18 cellular contexts compared by ENCODE assay signal in the genomic region with DNA sequence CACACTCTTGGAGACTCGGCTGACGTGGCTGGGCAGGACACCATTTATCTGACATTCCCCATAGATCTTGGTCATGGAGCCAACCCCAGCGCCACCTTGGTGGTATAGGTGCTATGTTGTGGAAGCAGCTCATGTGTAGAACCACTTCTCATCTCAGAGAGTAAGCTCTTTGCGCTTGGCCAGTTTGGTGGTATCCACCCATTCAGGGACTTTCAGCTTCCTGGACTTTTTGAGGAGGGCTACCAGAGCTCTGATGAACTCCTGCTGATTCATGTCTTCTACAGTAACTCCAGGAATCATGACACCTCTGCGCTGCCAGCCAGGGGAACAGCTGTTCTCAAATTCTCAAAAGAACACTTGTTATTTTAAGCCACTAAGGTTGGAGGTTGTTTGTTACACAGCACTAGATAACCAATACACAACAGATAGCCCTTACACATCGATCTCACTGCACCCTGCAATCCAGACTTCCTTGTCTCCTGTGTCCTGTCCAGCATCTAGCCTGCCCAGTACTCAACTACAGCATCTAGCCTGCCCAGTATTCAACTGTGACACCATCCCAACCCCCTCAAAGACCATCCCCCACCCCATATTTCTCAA.
DNase-seq lines count a peak whose midpoint lies in the region; ATAC-seq and TF ChIP-seq lines count a peak whose summit lies in the region.
"Had no signal": no experiment of that assay in that cellular context is flagged by ENCODE, and none has a peak within 500 bp of the region (broad histone marks: within the 10 kb centered on the region; RNA-seq: fewer than 3 reads in every experiment).

No MANE protein-coding gene starts in this region.

- H3K27me3 Mint-ChIP-seq in activated naive CD8-positive, alpha-beta T cell = no peaks in the 10 kb centered on the region
- no peaks in the 10 kb centered on the region for H3K27me3 Mint-ChIP-seq in activated naive CD8-positive, alpha-beta T cell treated with anti-CD3 and anti-CD28 coated beads, Interleukin-2, amount 50 U/mL, for 24 hours
- no peaks in the 10 kb centered on the region for H3K27me3 Mint-ChIP-seq in IgD-negative memory B cell
- peaks cover 0 to 1% of the 10 kb centered on the region in 2 donors for H3K27me3 Mint-ChIP-seq in effector memory CD8-positive, alpha-beta T cell
- no peaks in the 10 kb centered on the region for H3K27me3 Mint-ChIP-seq in stimulated activated naive B cell treated with anti-CD40 and anti-IgM and Interleukin-4, amounts not matched to agents 10 μg/mL and 1 μg/mL and 100 μg/mL, for 72 hours
- H3K27me3 Mint-ChIP-seq in natural killer cell (ENCODE audit: low read depth in 2 of 2) = no peaks in the 10 kb centered on the region

- peak overlapping the region; percentile 41 for H3K4me3 Mint-ChIP-seq in activated naive CD8-positive, alpha-beta T cell
- no peak overlapping the region for H3K4me3 Mint-ChIP-seq in activated naive CD8-positive, alpha-beta T cell treated with anti-CD3 and anti-CD28 coated beads, Interleukin-2, amount 50 U/mL, for 24 hours
- H3K4me3 Mint-ChIP-seq in IgD-negative memory B cell (peak overlapping the region in 2 of 4 donors; percentile 40 to 47), natural killer cell (no peak overlapping the region)
- no peak overlapping the region for H3K4me3 Mint-ChIP-seq in effector memory CD8-positive, alpha-beta T cell
- H3K4me3 Mint-ChIP-seq in stimulated activated naive B cell treated with anti-CD40 and anti-IgM and Interleukin-4, amounts not matched to agents 10 μg/mL and 1 μg/mL and 100 μg/mL, for 72 hours = no peak overlapping the region

- DNase-seq in activated naive CD8-positive, alpha-beta T cell treated with anti-CD3 and anti-CD28 coated beads, Interleukin-2, amount 50 U/mL, for 24 hours = no peak
- no peak for DNase-seq in effector memory CD8-positive, alpha-beta T cell
- DNase-seq in stimulated activated naive B cell treated with anti-CD40 and anti-IgM and Interleukin-4, amounts not matched to agents 10 μg/mL and 1 μg/mL and 100 μg/mL, for 72 hours = no peak
- DNase-seq in natural killer cell (no peak), cerebellar cortex (ENCODE audit: low spot score) (no peak)
- DNase-seq: Calu3, KG1, NCI-H1048, NCI-H1417, NCI-H1694, NCI-H2029 treated with DMSO at 0.1 percent for 48 hours, NCI-H526 treated with DMSO at 0.1 percent for 48 hours, PC-9, Right ventricle myocardium superior, RPMI8226 had no signal

- intact Hi-C loops in natural killer cell (cut with micrococcal nuclease) = no loop called here

- no peak for ATAC-seq in activated naive CD8-positive, alpha-beta T cell treated with anti-CD3 and anti-CD28 coated beads, Interleukin-2, amount 50 U/mL, for 24 hours
- no peak for ATAC-seq in effector memory CD8-positive, alpha-beta T cell (replicated peaks)
- no peak for ATAC-seq in stimulated activated naive B cell treated with anti-CD40 and anti-IgM and Interleukin-4, amounts not matched to agents 10 μg/mL and 1 μg/mL and 100 μg/mL, for 72 hours (replicated peaks)
- ATAC-seq in natural killer cell (no peak), GM21390 (IDR thresholded peaks at IDR 0.05; ENCODE audit: unreplicated experiment) (no peak)

- H3K9me3 Mint-ChIP-seq in activated naive CD8-positive, alpha-beta T cell (ENCODE audit: low read depth) = no peaks in the 10 kb centered on the region
- H3K9me3 Mint-ChIP-seq in activated naive CD8-positive, alpha-beta T cell treated with anti-CD3 and anti-CD28 coated beads, Interleukin-2, amount 50 U/mL, for 24 hours = no peaks in the 10 kb centered on the region
- H3K9me3 Mint-ChIP-seq in IgD-negative memory B cell (peaks cover 0 to 11% (median 3%) of the 10 kb centered on the region in 3 donors), natural killer cell (no peaks in the 10 kb centered on the region)
- H3K9me3 Mint-ChIP-seq in effector memory CD8-positive, alpha-beta T cell = no peaks in the 10 kb centered on the region
- H3K9me3 Mint-ChIP-seq in stimulated activated naive B cell treated with anti-CD40 and anti-IgM and Interleukin-4, amounts not matched to agents 10 μg/mL and 1 μg/mL and 100 μg/mL, for 72 hours = peaks cover 6 to 10% of the 10 kb centered on the region in 2 donors

- peaks cover 30% of the 10 kb centered on the region for H3K4me1 Mint-ChIP-seq in activated naive CD8-positive, alpha-beta T cell (ENCODE audit: low read depth)
- H3K4me1 Mint-ChIP-seq in activated naive CD8-positive, alpha-beta T cell treated with anti-CD3 and anti-CD28 coated beads, Interleukin-2, amount 50 U/mL, for 24 hours = peaks cover 15% of the 10 kb centered on the region
- H3K4me1 Mint-ChIP-seq in IgD-negative memory B cell = peaks cover 41 to 45% (median 43%) of the 10 kb centered on the region in 3 donors
- peaks cover 19 to 23% of the 10 kb centered on the region in 2 donors for H3K4me1 Mint-ChIP-seq in effector memory CD8-positive, alpha-beta T cell (ENCODE audit: low read depth in 2 of 2)
- H3K4me1 Mint-ChIP-seq in stimulated activated naive B cell treated with anti-CD40 and anti-IgM and Interleukin-4, amounts not matched to agents 10 μg/mL and 1 μg/mL and 100 μg/mL, for 72 hours = peaks cover 20 to 23% of the 10 kb centered on the region in 2 donors
- peaks cover 7 to 10% of the 10 kb centered on the region in 2 donors for H3K4me1 Mint-ChIP-seq in natural killer cell

- no peak for TF ChIP-seq CTCF in natural killer cell (IDR thresholded peaks at IDR 0.05)

- H3K36me3 Mint-ChIP-seq in activated naive CD8-positive, alpha-beta T cell = peaks cover 4% of the 10 kb centered on the region
- no peaks in the 10 kb centered on the region for H3K36me3 Mint-ChIP-seq in activated naive CD8-positive, alpha-beta T cell treated with anti-CD3 and anti-CD28 coated beads, Interleukin-2, amount 50 U/mL, for 24 hours (ENCODE audit: low read depth)
- H3K36me3 Mint-ChIP-seq in IgD-negative memory B cell (peaks cover 4% of the 10 kb centered on the region), natural killer cell (no peaks in the 10 kb centered on the region)
- H3K36me3 Mint-ChIP-seq in effector memory CD8-positive, alpha-beta T cell (ENCODE audit: insufficient read depth) = no peaks in the 10 kb centered on the region
- H3K36me3 Mint-ChIP-seq in stimulated activated naive B cell treated with anti-CD40 and anti-IgM and Interleukin-4, amounts not matched to agents 10 μg/mL and 1 μg/mL and 100 μg/mL, for 72 hours = peaks cover 2 to 3% of the 10 kb centered on the region in 2 donors

- no peak overlapping the region for H3K27ac Mint-ChIP-seq in activated naive CD8-positive, alpha-beta T cell
- H3K27ac Mint-ChIP-seq in activated naive CD8-positive, alpha-beta T cell treated with anti-CD3 and anti-CD28 coated beads, Interleukin-2, amount 50 U/mL, for 24 hours = no peak overlapping the region
- H3K27ac Mint-ChIP-seq in IgD-negative memory B cell = peak overlapping the region in 2 of 3 donors; percentile 3 to 72
- H3K27ac Mint-ChIP-seq in effector memory CD8-positive, alpha-beta T cell = peak overlapping the region; percentile 59 to 87
- H3K27ac Mint-ChIP-seq in stimulated activated naive B cell treated with anti-CD40 and anti-IgM and Interleukin-4, amounts not matched to agents 10 μg/mL and 1 μg/mL and 100 μg/mL, for 72 hours = peak overlapping the region; percentile 62
- H3K27ac Mint-ChIP-seq in natural killer cell = no peak overlapping the region

Comparison
In these comparisons a context has a peak if more than half of its experiments do, and no peak if none do; other contexts are left out.
1. H3K27ac Mint-ChIP-seq: peak in IgD-negative memory B cell (2 of 3), effector memory CD8-positive, alpha-beta T cell (2 of 2) and stimulated activated naive B cell treated with anti-CD40 and anti-IgM and Interleukin-4, amounts not matched to agents 10 μg/mL and 1 μg/mL and 100 μg/mL, for 72 hours (single experiment); none in activated naive CD8-positive, alpha-beta T cell (single experiment), activated naive CD8-positive, alpha-beta T cell treated with anti-CD3 and anti-CD28 coated beads, Interleukin-2, amount 50 U/mL, for 24 hours (single experiment) and natural killer cell (0 of 2).